In genomic region chr12:112010415-112011344, GRCh38 we compare ENCODE assay signal across 17 cellular contexts. TPM values are rescaled to one million over a fixed set of nuclear protein-coding genes. Genes with fewer than 3 reads are reported as not detected.
DNase-seq lines count a peak whose midpoint lies in the region; ATAC-seq, FAIRE-seq and TF ChIP-seq lines count a peak whose summit lies in the region.
"Had no signal": no experiment of that assay in that cellular context is flagged by ENCODE, and none has a peak within 500 bp of the region (broad histone marks: within the 10 kb centered on the region; RNA-seq: fewer than 3 reads in every experiment).

No MANE protein-coding gene starts in this region.

- no peak overlapping the region for H3K27ac ChIP-seq in ACC112 (ENCODE audit: low read depth, low read length)
- H3K27ac ChIP-seq in CD8-positive, alpha-beta memory T cell (ENCODE audit: low read depth, low read length), result no peak overlapping the region
- H3K27ac ChIP-seq in kidney (ENCODE audit: low read depth in 2 of 2, low read length in 2 of 2), result no peak overlapping the region

- no peak for FAIRE-seq in kidney (lab: Jason Lieb, UNC)
- FAIRE-seq: G401.6, HTR-8/SVneo, urothelium cell line had no signal

- H3K4me1 ChIP-seq in ACC112 (ENCODE audit: control insufficient read depth, insufficient read depth, low read length, unreplicated experiment) (peaks cover 32% of the 10 kb centered on the region), kidney (ENCODE audit: control insufficient read depth in 1 of 2, insufficient read depth in 1 of 2, low read depth in 1 of 2, low read length in 2 of 2) (peaks cover 14 to 19% of the 10 kb centered on the region in 2 donors)
- peaks cover 40% of the 10 kb centered on the region for H3K4me1 ChIP-seq in CD8-positive, alpha-beta memory T cell (ENCODE audit: insufficient read depth, low read length)
- H3K4me1 ChIP-seq: BE2C had no signal

- no peak for ATAC-seq in HG03159 (IDR thresholded peaks at IDR 0.05; ENCODE audit: unreplicated experiment)
- ATAC-seq: esophagus mucosa, left colon, Panc1 had no signal

- H3K4me1 Mint-ChIP-seq in CD8-positive, alpha-beta memory T cell, result peaks cover 50 to 69% (median 59%) of the 10 kb centered on the region in 3 donors
- peaks cover 40% of the 10 kb centered on the region for H3K4me1 Mint-ChIP-seq in T-helper 2 cell treated with Interferon-gamma antibody and Interleukin-4, amounts not matched to agents 5 μg/mL and 100 μg/mL, for 36 hours (ENCODE audit: low read depth)
- peaks cover 27% of the 10 kb centered on the region for H3K4me1 Mint-ChIP-seq in endothelial cell (ENCODE audit: unreplicated experiment)

- H3K4me3 Mint-ChIP-seq in CD8-positive, alpha-beta memory T cell, result peak overlapping the region; percentile 83 to 98 (median 93)
- peak overlapping the region; percentile 84 for H3K4me3 Mint-ChIP-seq in T-helper 2 cell treated with Interferon-gamma antibody and Interleukin-4, amounts not matched to agents 5 μg/mL and 100 μg/mL, for 36 hours
- H3K4me3 Mint-ChIP-seq in endothelial cell (ENCODE audit: unreplicated experiment), result peak overlapping the region; percentile 31

- H3K4me3 ChIP-seq in ACC112 (ENCODE audit: low read depth, low read length), result peak overlapping the region; percentile 89; the same call in 1 of the 2 replicates
- H3K4me3 ChIP-seq in CD8-positive, alpha-beta memory T cell (ENCODE audit: low read length), result peak overlapping the region; percentile 85
- H3K4me3 ChIP-seq in kidney (ENCODE audit: low read length in 2 of 2), result no peak overlapping the region
- H3K4me3 ChIP-seq in lower leg skin (ENCODE audit: low read depth, poor library complexity, severe bottlenecking), result no peak overlapping the region

- no peak for TF ChIP-seq POLR2A in lower leg skin (IDR thresholded peaks at IDR 0.05)

- H3K27me3 Mint-ChIP-seq in CD8-positive, alpha-beta memory T cell, result no peaks in the 10 kb centered on the region
- no peaks in the 10 kb centered on the region for H3K27me3 Mint-ChIP-seq in T-helper 2 cell treated with Interferon-gamma antibody and Interleukin-4, amounts not matched to agents 5 μg/mL and 100 μg/mL, for 36 hours (ENCODE audit: low read depth)
- H3K27me3 Mint-ChIP-seq in endothelial cell (ENCODE audit: unreplicated experiment), result peaks cover 10% of the 10 kb centered on the region

- H3K9ac ChIP-seq in kidney (ENCODE audit: low read length in 2 of 2), result no peak overlapping the region

- CTCF ChIA-PET in CD8-positive, alpha-beta memory T cell (lab: Charles Lee), result no interaction called here

- 81 to 87% methylated on average over 7 to 8 of the region's 8 CpGs for WGBS in lower leg skin, 2 donors

- no peak overlapping the region for H2AFZ ChIP-seq in ACC112 (ENCODE audit: low read length, unreplicated experiment)

- H3K9me3 ChIP-seq in CD8-positive, alpha-beta memory T cell (ENCODE audit: low read length), result no peaks in the 10 kb centered on the region
- H3K9me3 ChIP-seq in kidney (ENCODE audit: control insufficient read depth in 1 of 2, low read length in 2 of 2), result no peaks in the 10 kb centered on the region
- H3K9me3 ChIP-seq: BE2C had no signal

- peak overlapping the region; percentile 30 to 100 (median 98) for H3K27ac Mint-ChIP-seq in CD8-positive, alpha-beta memory T cell
- H3K27ac Mint-ChIP-seq in T-helper 2 cell treated with Interferon-gamma antibody and Interleukin-4, amounts not matched to agents 5 μg/mL and 100 μg/mL, for 36 hours, result peak overlapping the region; percentile 96
- no peak overlapping the region for H3K27ac Mint-ChIP-seq in endothelial cell (ENCODE audit: unreplicated experiment)

- H3K36me3 Mint-ChIP-seq in CD8-positive, alpha-beta memory T cell, result peaks cover 3 to 29% (median 11%) of the 10 kb centered on the region in 3 donors
- H3K36me3 Mint-ChIP-seq in T-helper 2 cell treated with Interferon-gamma antibody and Interleukin-4, amounts not matched to agents 5 μg/mL and 100 μg/mL, for 36 hours (ENCODE audit: low read depth), result peaks cover 30% of the 10 kb centered on the region
- H3K36me3 Mint-ChIP-seq in endothelial cell (ENCODE audit: low read depth, unreplicated experiment), result peaks cover 13% of the 10 kb centered on the region

- peaks cover 33% of the 10 kb centered on the region for H3K79me2 ChIP-seq in ACC112 (ENCODE audit: control insufficient read depth, insufficient read depth, low read length, unreplicated experiment)

- no peak for TF ChIP-seq CTCF in endothelial cell (IDR thresholded peaks at IDR 0.05; ENCODE audit: unreplicated experiment)
- no peak for TF ChIP-seq CTCF in kidney (IDR thresholded peaks at IDR 0.05; ENCODE audit: borderline replicate concordance, extremely low read depth, insufficient read depth)
- TF ChIP-seq CTCF in lower leg skin (IDR thresholded peaks at IDR 0.05), result no peak

- DNase-seq in CD8-positive, alpha-beta memory T cell, result no peak
- no peak for DNase-seq in T-helper 2 cell treated with Interferon-gamma antibody and Interleukin-4, amounts not matched to agents 5 μg/mL and 100 μg/mL, for 36 hours (ENCODE audit: low spot score)
- DNase-seq in endothelial cell (ENCODE audit: low spot score), result no peak
- no peak for DNase-seq in kidney
- DNase-seq in lower leg skin (ENCODE audit: low spot score in 2 of 2), result no peak
- no peak for DNase-seq in OCI-M1 (lab: John Stamatoyannopoulos, UW)
- DNase-seq: BE2C; left colon; NCI-H345; stimulated activated CD4-positive, alpha-beta T cell treated with anti-CD3 and anti-CD28 coated beads, Interleukin-2, amount 100 ng/mL, for 48 hours had no signal

- no peaks in the 10 kb centered on the region for H3K27me3 ChIP-seq in ACC112 (ENCODE audit: insufficient read depth, low read length)
- no peaks in the 10 kb centered on the region for H3K27me3 ChIP-seq in CD8-positive, alpha-beta memory T cell (ENCODE audit: insufficient read depth, low read length, poor library complexity, severe bottlenecking)
- H3K27me3 ChIP-seq: BE2C had no signal

- no peaks in the 10 kb centered on the region for H3K9me3 Mint-ChIP-seq in CD8-positive, alpha-beta memory T cell
- no peaks in the 10 kb centered on the region for H3K9me3 Mint-ChIP-seq in T-helper 2 cell treated with Interferon-gamma antibody and Interleukin-4, amounts not matched to agents 5 μg/mL and 100 μg/mL, for 36 hours
- H3K9me3 Mint-ChIP-seq in endothelial cell (ENCODE audit: unreplicated experiment), result no peaks in the 10 kb centered on the region

- H3K36me3 ChIP-seq in ACC112 (ENCODE audit: insufficient read depth, low read length), result peaks cover 5% of the 10 kb centered on the region; the same call in 1 of the 2 replicates
- H3K36me3 ChIP-seq in CD8-positive, alpha-beta memory T cell (ENCODE audit: insufficient read depth, low read length), result peaks cover 4% of the 10 kb centered on the region
- H3K36me3 ChIP-seq in kidney (ENCODE audit: control insufficient read depth in 1 of 2, insufficient read depth in 2 of 2, low read length in 2 of 2), result peaks cover 0 to 2% of the 10 kb centered on the region in 2 donors

- POLR2A ChIA-PET in CD8-positive, alpha-beta memory T cell (lab: Charles Lee), result interaction anchor here (0.7 kb wide), 1 partner anchor 17 kb away, joined by 3 read pairs; no protein-coding TSS in a partner anchor

- intact Hi-C loops in kidney (cut with DNase I) (no loop called here), lower leg skin (cut with DNase I; ENCODE audit: low total_unique reads) (no loop called here)

RNA-seq across cellular contexts. Expression of gene TMEM116, which starts 2.3 kb away (rescaled TPM):
- 10 to 100 TPM; 13.1 to 13.7 TPM for total RNA-seq in CD8-positive, alpha-beta memory T cell
- polyA plus RNA-seq in CD8-positive, alpha-beta memory T cell, result 28.4 TPM
- total RNA-seq in endothelial cell (ENCODE audit: unreplicated experiment) (8.2 TPM), kidney (20.2 TPM), lower leg skin (10 to 100 TPM in 3 of 4 donors, 1 to 10 TPM in 1; 8.1 to 19.9 (median 13.7) TPM)
- polyA plus RNA-seq in kidney (ENCODE audit: insufficient read depth, low read depth, low replicate concordance), result 59.7 TPM

RNA-seq across cellular contexts. Expression of gene ERP29, which starts 2.5 kb away (rescaled TPM):
- 10 to 100 TPM; 87.4 to 88.0 TPM for total RNA-seq in CD8-positive, alpha-beta memory T cell
- polyA plus RNA-seq in CD8-positive, alpha-beta memory T cell, result 188 TPM
- total RNA-seq in endothelial cell (ENCODE audit: unreplicated experiment) (150 TPM), kidney (104 TPM), lower leg skin (10 to 100 TPM; 72.7 to 88.7 (median 82.8) TPM)
- 220 TPM for polyA plus RNA-seq in kidney (ENCODE audit: insufficient read depth, low read depth, low replicate concordance)

Comparison
In these comparisons a context has a peak if more than half of its experiments do, and no peak if none do; other contexts are left out.
1. H3K4me3 ChIP-seq: peak in ACC112 (single experiment) and CD8-positive, alpha-beta memory T cell (single experiment); none in kidney (0 of 2) and lower leg skin (single experiment).
2. H3K4me3 Mint-ChIP-seq: peak in every context shown above with its lines; median percentile 93 in CD8-positive, alpha-beta memory T cell; 84 in T-helper 2 cell treated with Interferon-gamma antibody and Interleukin-4, amounts not matched to agents 5 μg/mL and 100 μg/mL, for 36 hours; 31 in endothelial cell.